ENCODE assay signal across 1 cellular context in genomic region chr3:72380193-72380592, GRCh38.
TF ChIP-seq lines count a peak whose summit lies in the region.

No MANE protein-coding gene starts in this region.

TF ChIP-seq in GM23338, 12 proteins besides CTCF, POLR2A, EP300 and RAD21 (continued from another document):
- TF ChIP-seq ZNF462 (CRISPR knock-in tag; IDR thresholded peaks at IDR 0.05) (no peak), CREB1 (CRISPR knock-in tag; IDR thresholded peaks at IDR 0.05; ENCODE audit: low read depth) (no peak), JUNB (IDR thresholded peaks at IDR 0.05; ENCODE audit: unreplicated experiment) (no peak), REST (IDR thresholded peaks at IDR 0.05; ENCODE audit: unreplicated experiment) (no peak), STAT1 (IDR thresholded peaks at IDR 0.05; ENCODE audit: unreplicated experiment) (no peak)
- TF ChIP-seq, protein P1, sequence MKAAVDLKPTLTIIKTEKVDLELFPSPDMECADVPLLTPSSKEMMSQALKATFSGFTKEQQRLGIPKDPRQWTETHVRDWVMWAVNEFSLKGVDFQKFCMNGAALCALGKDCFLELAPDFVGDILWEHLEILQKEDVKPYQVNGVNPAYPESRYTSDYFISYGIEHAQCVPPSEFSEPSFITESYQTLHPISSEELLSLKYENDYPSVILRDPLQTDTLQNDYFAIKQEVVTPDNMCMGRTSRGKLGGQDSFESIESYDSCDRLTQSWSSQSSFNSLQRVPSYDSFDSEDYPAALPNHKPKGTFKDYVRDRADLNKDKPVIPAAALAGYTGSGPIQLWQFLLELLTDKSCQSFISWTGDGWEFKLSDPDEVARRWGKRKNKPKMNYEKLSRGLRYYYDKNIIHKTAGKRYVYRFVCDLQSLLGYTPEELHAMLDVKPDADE (IDR thresholded peaks at IDR 0.05) = no peak
TF ChIP-seq in GM23338: peak in this region for 0.
